Comparison of ENCODE assay signal across 14 cellular contexts in the genomic region with DNA sequence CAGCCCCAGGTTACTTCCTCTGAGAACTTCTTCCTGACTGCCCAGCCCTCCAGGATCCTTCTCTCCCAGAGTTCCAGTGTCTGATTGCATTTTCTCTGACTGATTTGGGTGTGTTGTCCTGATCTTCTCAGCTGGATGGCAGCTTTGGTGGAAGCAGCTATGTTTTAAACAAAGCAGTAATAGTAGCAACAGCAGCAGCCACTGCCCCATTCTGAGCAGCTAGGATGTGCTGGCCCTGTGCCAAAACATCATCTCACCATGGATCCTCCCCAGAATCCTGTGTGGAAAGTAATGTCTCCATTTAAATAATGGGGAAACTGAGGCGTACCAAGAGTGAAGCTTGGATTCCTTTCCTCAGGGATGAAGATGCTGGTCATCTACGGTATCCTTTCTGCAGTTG. TPM values are rescaled to one million over a fixed set of nuclear protein-coding genes. Genes with fewer than 3 reads are reported as not detected.
A peak's percentile ranks its signal among the peaks of the same experiment; 100 is the strongest.
DNase-seq lines count a peak whose midpoint lies in the region; ATAC-seq and TF ChIP-seq lines count a peak whose summit lies in the region.
"Had no signal": no experiment of that assay in that cellular context is flagged by ENCODE, and none has a peak within 500 bp of the region (broad histone marks: within the 10 kb centered on the region; RNA-seq: fewer than 3 reads in every experiment).

No MANE protein-coding gene starts in this region.

- ATAC-seq in T-helper 17 cell (no peak), HG03095 (IDR thresholded peaks at IDR 0.05; ENCODE audit: unreplicated experiment) (no peak), lower lobe of right lung (no peak)
- ATAC-seq: heart left ventricle had no signal

- peaks cover 19% of the 10 kb centered on the region for H3K4me1 Mint-ChIP-seq in T-helper 17 cell
- peaks cover 41 to 46% of the 10 kb centered on the region in 2 donors for H3K4me1 Mint-ChIP-seq in immature natural killer cell

- peak; percentile 25 for DNase-seq in stimulated activated CD4-positive, alpha-beta T cell treated with anti-CD3 and anti-CD28 coated beads, Interleukin-15, amount 100 ng/mL, for 24 hours
- DNase-seq in stimulated activated CD4-positive, alpha-beta T cell treated with anti-CD3 and anti-CD28 coated beads, Interleukin-1b, Interleukin-23, amount 100 ng/mL, for 48 hours, result no peak
- DNase-seq in T-helper 17 cell (no peak), immature natural killer cell (no peak), HK-2 (ENCODE audit: unreplicated experiment) (no peak), epidermal melanocyte (ENCODE audit: insufficient read length, low spot score) (no peak), lower lobe of right lung (no peak)
- DNase-seq: heart left ventricle; NCI-H1105 treated with DMSO at 0.1 percent for 48 hours; stimulated activated CD4-positive, alpha-beta T cell treated with anti-CD3 and anti-CD28 coated beads, Interleukin-2, amount 100 ng/mL, for 24 hours; stimulated activated naive CD4-positive, alpha-beta T cell had no signal

- no peaks in the 10 kb centered on the region for H3K36me3 ChIP-seq in lower lobe of right lung
- H3K36me3 ChIP-seq: heart left ventricle had no signal

- H3K9me3 Mint-ChIP-seq in immature natural killer cell, result no peaks in the 10 kb centered on the region

- intact Hi-C loops in lower lobe of right lung (cut with DNase I), result no loop called here

- H3K9me3 ChIP-seq in T-helper 17 cell (ENCODE audit: control insufficient read depth, low read length, poor library complexity, severe bottlenecking) (no peaks in the 10 kb centered on the region), lower lobe of right lung (no peaks in the 10 kb centered on the region)
- H3K9me3 ChIP-seq: heart left ventricle had no signal

- H3K4me3 Mint-ChIP-seq in T-helper 17 cell (peak overlapping the region; percentile 81), immature natural killer cell (peak overlapping the region in 4 of 5 donors; percentile 0 to 57 (median 44))

- peaks cover 33% of the 10 kb centered on the region for H3K4me1 ChIP-seq in lower lobe of right lung

- no peak for TF ChIP-seq CTCF in lower lobe of right lung (IDR thresholded peaks at IDR 0.05)

- no peak overlapping the region for H3K4me3 ChIP-seq in lower lobe of right lung
- H3K4me3 ChIP-seq: heart left ventricle had no signal

- no peak overlapping the region for H3K27ac ChIP-seq in lower lobe of right lung
- H3K27ac ChIP-seq: heart left ventricle had no signal

- peaks cover 63% of the 10 kb centered on the region for H3K27me3 ChIP-seq in lower lobe of right lung (ENCODE audit: low read depth)

- H3K36me3 Mint-ChIP-seq in T-helper 17 cell (ENCODE audit: low read depth) (peaks cover 8% of the 10 kb centered on the region), immature natural killer cell (no peaks in the 10 kb centered on the region)

- H3K27me3 Mint-ChIP-seq in T-helper 17 cell (peaks cover 31% of the 10 kb centered on the region), immature natural killer cell (ENCODE audit: low read depth in 3 of 3) (peaks cover 17 to 25% (median 19%) of the 10 kb centered on the region in 3 donors)

- H3K27ac Mint-ChIP-seq in T-helper 17 cell (no peak overlapping the region), immature natural killer cell (peak overlapping the region; percentile 89 to 100 (median 100))

RNA-seq across cellular contexts. Expression of a gene that starts 46.4 kb away (rescaled TPM):
- total RNA-seq in T-helper 17 cell (under 1 TPM in 1 of 2 donors, not detected in 1; 0.07 TPM), lower lobe of right lung (not detected)
- polyA plus RNA-seq in immature natural killer cell, result under 1 TPM in 1 of 3 donors, not detected in 2; 0.14 TPM
- total RNA-seq: HT-29 had no signal
- polyA plus RNA-seq: liver had no signal
